ENCODE assay signal across 20 cellular contexts in genomic region chr2:96574364-96574763, GRCh38. TPM values are rescaled to one million over a fixed set of nuclear protein-coding genes. Genes with fewer than 3 reads are reported as not detected.
A peak's percentile ranks its signal among the peaks of the same experiment; 100 is the strongest.
DNase-seq lines count a peak whose midpoint lies in the region; ATAC-seq and TF ChIP-seq lines count a peak whose summit lies in the region.
"Had no signal": no experiment of that assay in that cellular context is flagged by ENCODE, and none has a peak within 500 bp of the region (broad histone marks: within the 10 kb centered on the region; RNA-seq: fewer than 3 reads in every experiment).

No MANE protein-coding gene starts in this region.

- DNase-seq in GM12865 (ENCODE audit: low read depth) (no peak), NAMALWA (ENCODE audit: low spot score) (peak; percentile 17), choroid plexus epithelial cell (ENCODE audit: low read depth) (peak; percentile 23), osteoblast (ENCODE audit: insufficient read length, low spot score, missing footprints) (no peak), posterior vena cava (ENCODE audit: low spot score) (no peak), NCI-H446 treated with DMSO at 0.1 percent for 48 hours (lab: John Stamatoyannopoulos, UW) (no peak)
- DNase-seq: activated gamma-delta T cell treated with Interleukin-2 at 50 U/mL for 16 hours; amniotic stem cell; Calu3; effector memory CD4-positive, alpha-beta T cell; KBM-7; NCI-H1092 treated with DMSO at 0.1 percent for 48 hours; NCI-H2081 treated with DMSO at 0.1 percent for 48 hours; NCI-H510A had no signal

- intact Hi-C loops in posterior vena cava (cut with DNase I) = no loop called here

- no peak overlapping the region for H2AFZ ChIP-seq in osteoblast (ENCODE audit: low read length)
- H2AFZ ChIP-seq: hepatocyte had no signal

- H4K20me1 ChIP-seq in osteoblast (ENCODE audit: insufficient read depth, low read length) = no peaks in the 10 kb centered on the region
- H4K20me1 ChIP-seq: BLaER1 had no signal

- H3K27me3 ChIP-seq in osteoblast (ENCODE audit: insufficient read depth, low read length) = no peaks in the 10 kb centered on the region
- H3K27me3 ChIP-seq: BLaER1, hepatocyte, right atrium auricular region had no signal

- no peaks in the 10 kb centered on the region for H3K9me3 ChIP-seq in osteoblast (ENCODE audit: low read depth, low read length)
- H3K9me3 ChIP-seq: BLaER1, right atrium auricular region had no signal

- H3K4me3 ChIP-seq in GM12865 (ENCODE audit: low read depth, low read length) (no peak overlapping the region), choroid plexus epithelial cell (ENCODE audit: low read depth, low read length) (no peak overlapping the region), osteoblast (ENCODE audit: insufficient read depth, low read length) (no peak overlapping the region)
- H3K4me3 ChIP-seq: BLaER1, hepatocyte, lung, right atrium auricular region had no signal

- ATAC-seq in HG03565 (IDR thresholded peaks at IDR 0.05; ENCODE audit: unreplicated experiment) = no peak
- ATAC-seq: stimulated activated effector memory CD8-positive, alpha-beta T cell treated with anti-CD3 and anti-CD28 coated beads, Interleukin-12 subunit alpha, Interleukin-12 subunit beta, amount 100 ng/mL, for 72 hours had no signal

- no peaks in the 10 kb centered on the region for H3K4me1 ChIP-seq in osteoblast (ENCODE audit: insufficient read depth, low read length)
- H3K4me1 ChIP-seq: right atrium auricular region had no signal

- H3K36me3 ChIP-seq in osteoblast (ENCODE audit: insufficient read depth, low read length) = no peaks in the 10 kb centered on the region
- H3K36me3 ChIP-seq: BLaER1, right atrium auricular region had no signal

- H3K4me2 ChIP-seq in osteoblast (ENCODE audit: insufficient read depth, low read length) = no peak overlapping the region
- H3K4me2 ChIP-seq: BLaER1, hepatocyte had no signal

- TF ChIP-seq CTCF in GM12865 (IDR thresholded peaks at IDR 0.05; ENCODE audit: insufficient read depth, low read depth, low read length, missing control alignments) (peak; percentile 13), choroid plexus epithelial cell (conservative IDR thresholded peaks at IDR 0.05; ENCODE audit: low read depth, low read length) (peak; percentile 47), osteoblast (IDR thresholded peaks at IDR 0.05; ENCODE audit: extremely low read depth, low read depth, low read length) (peak; percentile 34)

- H3K79me2 ChIP-seq in osteoblast (ENCODE audit: insufficient read depth, low read length) = no peaks in the 10 kb centered on the region
- H3K79me2 ChIP-seq: hepatocyte had no signal

- H3K27ac ChIP-seq in osteoblast (ENCODE audit: low read depth, low read length) = no peak overlapping the region
- H3K27ac ChIP-seq: BLaER1, hepatocyte, right atrium auricular region had no signal

RNA-seq across cellular contexts. Expression of gene ARID5A, which starts 37.8 kb away (rescaled TPM):
- total RNA-seq in osteoblast (7.6 and 9.7 TPM in 2 replicates), posterior vena cava (100 to 1,000 TPM in 1 of 2 donors, 10 to 100 TPM in 1; 67.4 to 179 TPM)

Comparison
In these comparisons a context has a peak if more than half of its experiments do, and no peak if none do; other contexts are left out.
1. DNase-seq: peak in NAMALWA (single experiment) and choroid plexus epithelial cell (single experiment); none in GM12865 (single experiment), osteoblast (single experiment), posterior vena cava (single experiment) and NCI-H446 treated with DMSO at 0.1 percent for 48 hours (single experiment).
2. Peak in every context shown above with its lines, with median percentiles within 50 percentile points of each other: CTCF ChIP-seq.